ENCODE assay signal across 8 cellular contexts in the genomic region with DNA sequence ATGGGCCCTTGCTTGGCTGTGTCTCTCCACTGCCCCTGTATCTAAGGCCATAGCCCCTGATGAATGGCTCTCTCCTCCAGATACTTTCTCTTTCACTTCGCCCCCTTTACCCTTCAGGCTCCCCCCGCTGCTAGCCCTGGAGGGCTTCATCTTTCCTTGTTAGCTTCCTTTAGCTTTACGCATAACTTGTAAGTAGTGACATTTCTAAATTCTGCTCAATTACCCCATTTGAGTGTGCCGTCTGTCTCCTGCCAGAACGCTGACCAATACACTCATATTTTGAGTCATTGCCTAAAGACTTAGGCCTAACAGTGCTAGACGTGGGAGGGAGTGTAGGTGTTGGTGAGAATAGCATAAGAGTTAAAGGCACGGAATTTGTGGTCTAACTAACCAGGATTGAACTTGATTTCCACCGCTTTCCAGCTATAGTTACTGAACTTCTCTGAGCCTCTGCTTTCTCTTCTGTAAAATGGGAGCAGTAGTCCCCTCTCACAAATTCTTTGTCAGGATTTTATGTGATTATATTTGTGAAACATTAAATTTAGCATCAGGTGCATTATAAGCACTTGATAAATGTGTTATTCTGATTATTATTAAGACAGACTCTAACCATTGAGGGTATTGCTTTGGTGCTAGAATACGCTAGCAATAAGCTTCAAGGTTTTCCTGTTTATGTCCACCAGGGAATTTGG.
DNase-seq lines count a peak whose midpoint lies in the region; ATAC-seq, FAIRE-seq and TF ChIP-seq lines count a peak whose summit lies in the region.

No MANE protein-coding gene starts in this region.

- H3F3A ChIP-seq in GM23338 (replicated peaks; ENCODE audit: low read depth), result no peaks in the 10 kb centered on the region

- no peaks in the 10 kb centered on the region for H3K27me3 ChIP-seq in cardiac muscle cell
- H3K27me3 ChIP-seq in small intestine (ENCODE audit: control insufficient read depth in 2 of 2, insufficient read depth in 2 of 2, low read length in 2 of 2), result no peaks in the 10 kb centered on the region
- H3K27me3 ChIP-seq in GM23338 (ENCODE audit: insufficient read depth), result no peaks in the 10 kb centered on the region

- BruUV-seq in MCF 10A (replicated peaks; lab: Mats Ljungman, UMichigan), result no TSS peak

- peaks cover 7% of the 10 kb centered on the region for H3K9me3 Mint-ChIP-seq in MCF 10A (ENCODE audit: unreplicated experiment)
- no peaks in the 10 kb centered on the region for H3K9me3 Mint-ChIP-seq in GM23338

- H3K4me1 ChIP-seq in cardiac muscle cell (ENCODE audit: low read depth) (peaks cover 41% of the 10 kb centered on the region), small intestine (ENCODE audit: control insufficient read depth in 2 of 2, insufficient read depth in 1 of 2, low read depth in 1 of 2, low read length in 1 of 2) (peaks cover 0 to 2% of the 10 kb centered on the region in 2 donors), GM23338 (ENCODE audit: insufficient read depth) (no peaks in the 10 kb centered on the region)

- H3K36me3 ChIP-seq in cardiac muscle cell (no peaks in the 10 kb centered on the region), small intestine (ENCODE audit: control insufficient read depth in 2 of 2, insufficient read depth in 2 of 2, low read length in 2 of 2) (no peaks in the 10 kb centered on the region), GM23338 (ENCODE audit: insufficient read depth) (no peaks in the 10 kb centered on the region)

- WGBS in small intestine, 3 donors, result 68 to 88% (median 74%) methylated on average over 9 of the region's 9 CpGs

- POLR2A ChIA-PET in MCF 10A (lab: Yijun Ruan, JAX), result interaction anchor here (0.9 to 1.5 kb wide), 4 partner anchors 8 to 130 kb away, joined by 3 to 6 read pairs (median 3); partner anchors contain the start of gene ZFP36L1

- no peak overlapping the region for H3K4me2 ChIP-seq in GM23338

- H3K9me2 ChIP-seq in GM23338 (ENCODE audit: insufficient read depth), result 0 out of 2 replicates have a peak, but pooled peaks cover 3% of the 10 kb centered on the region

- H2AFZ ChIP-seq in GM23338, result no peak overlapping the region

- no peak overlapping the region for H3K4me3 Mint-ChIP-seq in MCF 10A (ENCODE audit: unreplicated experiment)
- no peak overlapping the region for H3K4me3 Mint-ChIP-seq in GM23338

- ATAC-seq in HG03460 (IDR thresholded peaks at IDR 0.05; ENCODE audit: unreplicated experiment) (peak; percentile 88), GM23338 (no peak)

- H3K4me1 Mint-ChIP-seq in MCF 10A (ENCODE audit: insufficient read depth, unreplicated experiment) (peaks cover 38% of the 10 kb centered on the region), GM23338 (peaks cover 15% of the 10 kb centered on the region)

- H3K27me3 Mint-ChIP-seq in MCF 10A (ENCODE audit: insufficient read depth, unreplicated experiment), result no peaks in the 10 kb centered on the region
- peaks cover 6% of the 10 kb centered on the region for H3K27me3 Mint-ChIP-seq in GM23338 (ENCODE audit: insufficient read depth, low read depth, poor library complexity)

- intact Hi-C loops in cardiac septum (cut with DNase I), result loop anchor here (5.0 kb wide), 1 partner anchor 116 kb away; no protein-coding TSS in a partner anchor
- intact Hi-C loops in MCF 10A (cut with micrococcal nuclease), result no loop called here

- H3K27ac Mint-ChIP-seq in MCF 10A (ENCODE audit: low read depth, unreplicated experiment) (peak overlapping the region; percentile 32), GM23338 (no peak overlapping the region)

- no peaks in the 10 kb centered on the region for H3K79me2 ChIP-seq in GM23338 (replicated peaks; ENCODE audit: insufficient read depth)

- H4K20me1 ChIP-seq in GM23338 (replicated peaks; ENCODE audit: insufficient read depth), result no peaks in the 10 kb centered on the region

- H3K4me3 ChIP-seq in cardiac muscle cell (no peak overlapping the region), small intestine (ENCODE audit: low read depth in 1 of 2, low read length in 2 of 2) (no peak overlapping the region), GM23338 (no peak overlapping the region)

- CTCF ChIA-PET in MCF 10A (lab: Yijun Ruan, JAX), result no interaction called here

- FAIRE-seq in small intestine (lab: Jason Lieb, UNC), result no peak

- H3K9me3 ChIP-seq in cardiac muscle cell (ENCODE audit: low read depth) (no peaks in the 10 kb centered on the region), small intestine (ENCODE audit: control insufficient read depth, low read depth) (no peaks in the 10 kb centered on the region)

- H3K36me3 Mint-ChIP-seq in MCF 10A (ENCODE audit: insufficient read depth, unreplicated experiment) (no peaks in the 10 kb centered on the region), GM23338 (ENCODE audit: low read depth) (no peaks in the 10 kb centered on the region; the same call in 2 of the 3 replicates)

- DNase-seq in cardiac muscle cell (ENCODE audit: low read depth in 1 of 2, low spot score in 1 of 2) (peak in 1 of 2 donors; percentile 64), cardiac septum (ENCODE audit: low spot score) (no peak), MCF 10A (ENCODE audit: unreplicated experiment) (peak; percentile 43), NCI-H345 (lab: John Stamatoyannopoulos, UW) (no peak), small intestine (no peak), GM23338 (ENCODE audit: low spot score) (no peak)
- DNase-seq in stimulated activated CD4-positive, alpha-beta T cell treated with anti-CD3 and anti-CD28 coated beads, Interleukin-1b, Interleukin-23, amount 100 ng/mL, for 24 hours (ENCODE audit: low read depth in 4 of 4, low spot score in 1 of 4), result peak in 3 of 4 experiments; percentile 23 to 50 (median 34)

- H3K27ac ChIP-seq in cardiac muscle cell (peak overlapping the region; percentile 61), small intestine (ENCODE audit: low read depth in 1 of 2, low read length in 1 of 2) (peak overlapping the region in 1 of 2 donors; percentile 24), GM23338 (ENCODE audit: low read depth) (no peak overlapping the region)

- no peak for TF ChIP-seq CTCF in cardiac muscle cell (IDR thresholded peaks at IDR 0.05; ENCODE audit: low read depth, low read length)
- TF ChIP-seq CTCF in MCF 10A (IDR thresholded peaks at IDR 0.05; ENCODE audit: unreplicated experiment), result no peak
- TF ChIP-seq CTCF in GM23338 (conservative IDR thresholded peaks at IDR 0.05; ENCODE audit: low read depth in 2 of 2), result no peak

TF ChIP-seq in GM23338, 12 proteins besides CTCF, POLR2A, EP300 and RAD21 (continues in another document):
- TF ChIP-seq STAT1 (IDR thresholded peaks at IDR 0.05; ENCODE audit: unreplicated experiment) (no peak), POLR2AphosphoS5 (IDR thresholded peaks at IDR 0.05; ENCODE audit: low read depth) (no peak)
- TF ChIP-seq, protein P1, sequence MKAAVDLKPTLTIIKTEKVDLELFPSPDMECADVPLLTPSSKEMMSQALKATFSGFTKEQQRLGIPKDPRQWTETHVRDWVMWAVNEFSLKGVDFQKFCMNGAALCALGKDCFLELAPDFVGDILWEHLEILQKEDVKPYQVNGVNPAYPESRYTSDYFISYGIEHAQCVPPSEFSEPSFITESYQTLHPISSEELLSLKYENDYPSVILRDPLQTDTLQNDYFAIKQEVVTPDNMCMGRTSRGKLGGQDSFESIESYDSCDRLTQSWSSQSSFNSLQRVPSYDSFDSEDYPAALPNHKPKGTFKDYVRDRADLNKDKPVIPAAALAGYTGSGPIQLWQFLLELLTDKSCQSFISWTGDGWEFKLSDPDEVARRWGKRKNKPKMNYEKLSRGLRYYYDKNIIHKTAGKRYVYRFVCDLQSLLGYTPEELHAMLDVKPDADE (IDR thresholded peaks at IDR 0.05), result no peak

Comparison
In these comparisons a context has a peak if more than half of its experiments do, and no peak if none do; other contexts are left out.
1. DNase-seq: peak in MCF 10A (single experiment) and stimulated activated CD4-positive, alpha-beta T cell treated with anti-CD3 and anti-CD28 coated beads, Interleukin-1b, Interleukin-23, amount 100 ng/mL, for 24 hours (3 of 4); none in cardiac septum (single experiment), NCI-H345 (single experiment), small intestine (single experiment) and GM23338 (single experiment).